Comparison of ENCODE assay signal across 8 cellular contexts in genomic region chr18:805755-806110, GRCh38. TPM values are rescaled to one million over a fixed set of nuclear protein-coding genes. Genes with fewer than 3 reads are reported as not detected.
A peak's percentile ranks its signal among the peaks of the same experiment; 100 is the strongest.
DNase-seq lines count a peak whose midpoint lies in the region; ATAC-seq, FAIRE-seq and TF ChIP-seq lines count a peak whose summit lies in the region.

No MANE protein-coding gene starts in this region.

- H3K4me3 ChIP-seq in upper lobe of left lung, result peak overlapping the region in 1 of 4 donors; percentile 0

- no peak for TF ChIP-seq EP300 in upper lobe of left lung (IDR thresholded peaks at IDR 0.05)

- H3K4me1 ChIP-seq in upper lobe of left lung, result peaks cover 15 to 41% (median 22%) of the 10 kb centered on the region in 4 donors

- TF ChIP-seq CTCF in upper lobe of left lung (IDR thresholded peaks at IDR 0.05), result no peak
- no peak for TF ChIP-seq CTCF in GM20000 (IDR thresholded peaks at IDR 0.05; ENCODE audit: extremely low read depth, missing control alignments)

- TF ChIP-seq POLR2A in upper lobe of left lung (IDR thresholded peaks at IDR 0.05), result no peak

- DNase-seq in G401 (ENCODE audit: low spot score) (no peak), upper lobe of left lung (no peak), DMS 273 treated with DMSO at 0.1 percent for 48 hours (lab: John Stamatoyannopoulos, UW) (no peak), GM20000 (ENCODE audit: low spot score) (no peak)

- H3K27me3 ChIP-seq in upper lobe of left lung, result no peaks in the 10 kb centered on the region

- H3K27ac ChIP-seq in upper lobe of left lung, result peak overlapping the region in 2 of 4 donors; percentile 46 to 58

- no peaks in the 10 kb centered on the region for H3K9me3 ChIP-seq in upper lobe of left lung

- in situ Hi-C loops in G401 (cut with HindIII; ENCODE audit: low sequenced_read_pairs), result no loop called here

- ATAC-seq in GM18502 (IDR thresholded peaks at IDR 0.05; ENCODE audit: poor library complexity, unreplicated experiment), result peak; percentile 29
- ATAC-seq in GM21390 (IDR thresholded peaks at IDR 0.05; ENCODE audit: unreplicated experiment), result peak; percentile 32
- peak; percentile 26 for ATAC-seq in HG03558 (IDR thresholded peaks at IDR 0.05; ENCODE audit: extremely low read depth, unreplicated experiment)
- ATAC-seq in upper lobe of left lung (ENCODE audit: low FRiP score in 2 of 2), result no peak

- peak; percentile 78 for FAIRE-seq in islet of Langerhans (lab: Jason Lieb, UNC)

- H3K36me3 ChIP-seq in upper lobe of left lung, result no peaks in the 10 kb centered on the region

- WGBS in upper lobe of left lung, 2 donors, result 48 to 49% methylated on average over 2 of the region's 2 CpGs

RNA-seq across cellular contexts. Expression of gene YES1, which starts 6.3 kb away (rescaled TPM):
- 71.8 and 81.9 TPM in 2 replicates for total RNA-seq in G401 (2014; rRNA removed; shearing (Covaris generic))
- 100 to 1,000 TPM in 2 of 6 donors, 10 to 100 TPM in 4; 24.1 to 118 (median 55.0) TPM for total RNA-seq in upper lobe of left lung

Comparison
In these comparisons a context has a peak if more than half of its experiments do, and no peak if none do; other contexts are left out.
1. ATAC-seq: peak in GM18502 (single experiment), GM21390 (single experiment) and HG03558 (single experiment); none in upper lobe of left lung (0 of 2).